Comparison of ENCODE assay signal across 9 cellular contexts in the genomic region with DNA sequence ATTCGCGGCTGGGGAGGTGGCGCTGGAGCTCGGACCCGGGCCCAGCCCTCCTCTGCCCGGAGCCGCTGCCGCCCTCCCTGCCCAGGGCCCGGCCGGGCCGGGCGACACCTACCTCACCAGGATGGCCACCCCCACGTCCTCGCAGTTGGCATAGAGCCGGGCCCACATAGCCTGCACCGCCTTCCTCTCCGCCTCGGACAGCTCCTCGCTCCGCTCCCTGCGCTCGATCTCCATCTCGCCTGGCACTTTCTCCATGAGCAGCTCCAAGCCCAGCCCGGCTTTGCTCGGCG. TPM values are rescaled to one million over a fixed set of nuclear protein-coding genes. Genes with fewer than 3 reads are reported as not detected.
DNase-seq lines count a peak whose midpoint lies in the region; ATAC-seq and TF ChIP-seq lines count a peak whose summit lies in the region.
"Had no signal": no experiment of that assay in that cellular context is flagged by ENCODE, and none has a peak within 500 bp of the region (broad histone marks: within the 10 kb centered on the region; RNA-seq: fewer than 3 reads in every experiment).

No MANE protein-coding gene starts in this region.

- TF ChIP-seq CTCF in AG04449 (IDR thresholded peaks at IDR 0.05; ENCODE audit: insufficient read depth, low read length, missing control alignments): no peak
- no peak for TF ChIP-seq CTCF in RWPE2 (IDR thresholded peaks at IDR 0.05; ENCODE audit: poor library complexity, severe bottlenecking)
- TF ChIP-seq CTCF in neural progenitor cell (IDR thresholded peaks at IDR 0.05): no peak
- no peak for TF ChIP-seq CTCF in Caco-2 (IDR thresholded peaks at IDR 0.05; ENCODE audit: insufficient read depth in 1 of 2, low read depth in 1 of 2, low read length in 1 of 2, severe bottlenecking in 1 of 2, unreplicated experiment in 1 of 2)

- H3K9ac ChIP-seq in neural progenitor cell: no peak overlapping the region

- no TSS peak for BruUV-seq in Caco-2 (replicated peaks; lab: Mats Ljungman, UMichigan)

- ATAC-seq in RWPE2 (ENCODE audit: low read depth) (no peak), Right ventricle myocardium superior (ENCODE audit: poor library complexity) (no peak), HG03439 (IDR thresholded peaks at IDR 0.05; ENCODE audit: unreplicated experiment) (no peak)

- H3K4me1 Mint-ChIP-seq in neural progenitor cell (peaks cover 46% of the 10 kb centered on the region), Caco-2 (ENCODE audit: low read depth, unreplicated experiment) (peaks cover 16% of the 10 kb centered on the region)

- H3K9me3 Mint-ChIP-seq in neural progenitor cell (no peaks in the 10 kb centered on the region), Caco-2 (ENCODE audit: unreplicated experiment) (no peaks in the 10 kb centered on the region)

- POLR2A ChIA-PET in AG04449 (lab: Yijun Ruan, JAX) (interaction anchor here (0.5 kb wide), 1 partner anchor 32 kb away, joined by 3 read pairs; a partner anchor contains a TSS), Caco-2 (lab: Charles Lee) (no interaction called here)

- H3K9me3 ChIP-seq in RWPE2 (ENCODE audit: severe bottlenecking) (no peaks in the 10 kb centered on the region), neural progenitor cell (ENCODE audit: low read depth) (no peaks in the 10 kb centered on the region), Caco-2 (no peaks in the 10 kb centered on the region)

- H3K27ac Mint-ChIP-seq in neural progenitor cell: no peak overlapping the region
- no peak overlapping the region for H3K27ac Mint-ChIP-seq in Caco-2 (ENCODE audit: unreplicated experiment)

- H3K79me2 ChIP-seq in neural progenitor cell (ENCODE audit: low read depth): no peaks in the 10 kb centered on the region

- H3K27ac ChIP-seq in RWPE2 (ENCODE audit: poor library complexity, severe bottlenecking) (peak overlapping the region; percentile 89), neural progenitor cell (no peak overlapping the region)
- H3K27ac ChIP-seq: PC-9 had no signal

- DNase-seq in AG04449 (ENCODE audit: low read depth, low spot score) (no peak), RWPE2 (ENCODE audit: low spot score) (no peak), Right ventricle myocardium superior (peak; percentile 76), neural progenitor cell (ENCODE audit: low spot score) (no peak), NCI-H526 treated with DMSO at 0.1 percent for 48 hours (lab: John Stamatoyannopoulos, UW) (no peak), Caco-2 (no peak), hippocampal formation (lab: John Stamatoyannopoulos, UW) (no peak)
- DNase-seq: PC-9 had no signal

- peaks cover 22% of the 10 kb centered on the region for H3F3A ChIP-seq in neural progenitor cell (ENCODE audit: low read depth)

- no peaks in the 10 kb centered on the region for H3K27me3 ChIP-seq in RWPE2 (ENCODE audit: insufficient read depth, poor library complexity, severe bottlenecking)
- H3K27me3 ChIP-seq in neural progenitor cell: peaks cover 63% of the 10 kb centered on the region
- H3K27me3 ChIP-seq in Caco-2 (replicated peaks; ENCODE audit: control insufficient read depth, insufficient read depth, low read length): no peaks in the 10 kb centered on the region

- H3K4me1 ChIP-seq in RWPE2 (ENCODE audit: insufficient read depth, poor library complexity, severe bottlenecking) (peaks cover 27% of the 10 kb centered on the region), neural progenitor cell (peaks cover 19% of the 10 kb centered on the region), Caco-2 (peaks cover 17% of the 10 kb centered on the region)

- peaks cover 6% of the 10 kb centered on the region; the same call in 1 of the 2 replicates for H3K36me3 ChIP-seq in RWPE2 (ENCODE audit: low read depth)
- no peaks in the 10 kb centered on the region for H3K36me3 ChIP-seq in neural progenitor cell
- no peaks in the 10 kb centered on the region for H3K36me3 ChIP-seq in Caco-2 (ENCODE audit: control insufficient read depth, insufficient read depth, low read length)

- intact Hi-C loops in Right ventricle myocardium superior (cut with DNase I): no loop called here
- intact Hi-C loops in Caco-2 (cut with micrococcal nuclease; ENCODE audit: unreplicated experiment): no loop called here

- H3K27me3 Mint-ChIP-seq in neural progenitor cell (ENCODE audit: insufficient read depth, low read depth) (peaks cover 36% of the 10 kb centered on the region), Caco-2 (ENCODE audit: insufficient read depth, unreplicated experiment) (no peaks in the 10 kb centered on the region)

- H3K36me3 Mint-ChIP-seq in neural progenitor cell: no peaks in the 10 kb centered on the region
- H3K36me3 Mint-ChIP-seq in Caco-2 (ENCODE audit: insufficient read depth, unreplicated experiment): peaks cover 5% of the 10 kb centered on the region

- no peak overlapping the region for H3K4me3 Mint-ChIP-seq in neural progenitor cell
- no peak overlapping the region for H3K4me3 Mint-ChIP-seq in Caco-2 (ENCODE audit: unreplicated experiment)

- peak overlapping the region; percentile 85 for H3K4me2 ChIP-seq in neural progenitor cell
- H3K4me2 ChIP-seq: PC-9 had no signal

- peak overlapping the region; percentile 50 for H2AFZ ChIP-seq in neural progenitor cell (replicated peaks)
- H2AFZ ChIP-seq: PC-9 had no signal

- H4K20me1 ChIP-seq in neural progenitor cell (ENCODE audit: low read depth): peaks cover 3% of the 10 kb centered on the region

- CTCF ChIA-PET in AG04449 (lab: Yijun Ruan, JAX): interaction anchor here (1.4 to 2.0 kb wide), 4 partner anchors 9 to 87 kb away, joined by 3 to 14 read pairs (median 8); no protein-coding TSS in a partner anchor
- CTCF ChIA-PET in Caco-2 (lab: Charles Lee): no interaction called here

- H3K4me3 ChIP-seq in AG04449 (ENCODE audit: low read depth, low read length) (peak overlapping the region; percentile 40), RWPE2 (ENCODE audit: severe bottlenecking) (peak overlapping the region; percentile 26), neural progenitor cell (peak overlapping the region; percentile 50), Caco-2 (ENCODE audit: low read depth, low read length) (no peak overlapping the region)
- H3K4me3 ChIP-seq: PC-9 had no signal

RNA-seq across cellular contexts. Expression of gene CYGB, which starts 0.3 kb away (rescaled TPM):
- total RNA-seq in Right ventricle myocardium superior (34.2 TPM), neural progenitor cell (ENCODE audit: low replicate concordance) (1.1 TPM in 1 of 2 replicates, not detected in the other), Caco-2 (2022) (0.32 and 1.0 TPM in 2 replicates)

RNA-seq across cellular contexts. Expression of gene PRCD, which starts 2.6 kb away (rescaled TPM):
- total RNA-seq in Right ventricle myocardium superior: 4.0 TPM
- total RNA-seq in neural progenitor cell (ENCODE audit: low replicate concordance): 0.09 TPM in 1 of 2 replicates, not detected in the other
- total RNA-seq in Caco-2 (2022): not detected in 2 replicates

RNA-seq across cellular contexts. Expression of gene RHBDF2, which starts 36.0 kb away (rescaled TPM):
- 15.4 TPM for total RNA-seq in Right ventricle myocardium superior
- total RNA-seq in neural progenitor cell (ENCODE audit: low replicate concordance): 0.79 and 5.0 TPM in 2 replicates
- total RNA-seq in Caco-2 (2022): 33.8 and 37.2 TPM in 2 replicates

RNA-seq across cellular contexts. Expression of gene ST6GALNAC2, which starts 48.4 kb away (rescaled TPM):
- total RNA-seq in Right ventricle myocardium superior: 6.1 TPM
- total RNA-seq in neural progenitor cell (ENCODE audit: low replicate concordance): 0.28 TPM in 1 of 2 replicates, not detected in the other
- 0.77 and 2.5 TPM in 2 replicates for total RNA-seq in Caco-2 (2022)

Comparison
In these comparisons a context has a peak if more than half of its experiments do, and no peak if none do; other contexts are left out.
1. RNA of gene CYGB, which starts 0.3 kb away (total RNA-seq): 34.2 TPM in Right ventricle myocardium superior (single experiment); 0.32 to 1.0 TPM in Caco-2 and 1.1 TPM in neural progenitor cell; every median in the first group is over 10 times any median in the second.